In the genomic region with DNA sequence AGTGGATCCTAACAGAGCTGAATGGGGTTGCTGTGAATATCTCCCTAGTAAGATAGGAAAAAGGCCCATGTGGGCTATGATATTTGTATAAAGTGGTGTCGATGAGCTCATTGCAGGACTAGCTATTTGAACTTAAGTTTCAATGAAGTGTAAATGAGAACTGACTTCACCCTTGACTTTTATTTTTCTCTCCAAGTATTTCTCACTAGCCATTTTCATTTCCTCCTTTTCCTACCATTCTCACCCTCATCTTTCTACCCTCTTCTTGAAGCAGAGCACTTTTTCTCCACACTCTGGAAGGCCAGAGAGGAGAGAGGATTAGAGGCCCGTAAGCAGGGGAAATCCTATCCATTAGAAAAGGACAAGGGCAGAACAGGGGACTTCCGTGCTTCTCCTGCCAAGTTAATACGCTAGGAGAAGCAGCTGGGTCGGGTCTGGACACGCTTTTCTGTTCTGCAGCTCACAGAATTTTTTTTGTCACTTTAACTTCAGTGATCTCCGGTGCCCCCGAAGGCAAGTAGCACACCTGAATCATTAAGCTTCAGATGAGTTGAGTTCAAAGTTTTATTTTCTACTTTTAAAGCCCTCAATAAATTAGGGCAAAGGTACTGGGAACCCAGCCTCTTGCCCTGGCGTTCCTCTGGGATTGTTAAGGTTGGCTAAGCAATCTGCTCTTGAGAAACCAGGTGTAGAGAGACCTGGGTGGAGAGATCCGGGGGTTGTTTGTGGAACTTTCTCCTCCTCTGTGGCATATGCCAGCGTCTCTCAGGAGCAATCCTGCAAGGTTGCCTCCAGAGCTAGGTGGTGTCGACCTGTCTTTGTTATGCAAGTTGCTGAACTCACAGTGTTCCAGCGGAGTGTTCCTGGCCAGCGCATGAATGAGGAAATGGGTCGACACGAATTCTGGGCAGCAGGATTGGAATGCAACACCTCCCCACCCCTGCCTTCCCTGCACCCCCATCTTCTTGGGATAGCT, we compare ENCODE assay signal across 8 cellular contexts. TPM values are rescaled to one million over a fixed set of nuclear protein-coding genes. Genes with fewer than 3 reads are reported as not detected.
DNase-seq lines count a peak whose midpoint lies in the region; ATAC-seq and TF ChIP-seq lines count a peak whose summit lies in the region.

No MANE protein-coding gene starts in this region.

- TF ChIP-seq CTCF in GM12865 (IDR thresholded peaks at IDR 0.05; ENCODE audit: insufficient read depth, low read depth, low read length, missing control alignments), result no peak
- no peak for TF ChIP-seq CTCF in endothelial cell (IDR thresholded peaks at IDR 0.05; ENCODE audit: unreplicated experiment)
- TF ChIP-seq CTCF in natural killer cell (IDR thresholded peaks at IDR 0.05), result no peak
- TF ChIP-seq CTCF in omental fat pad (IDR thresholded peaks at IDR 0.05), result no peak

- H3K4me3 Mint-ChIP-seq in endothelial cell (ENCODE audit: unreplicated experiment), result no peak overlapping the region
- H3K4me3 Mint-ChIP-seq in natural killer cell, result peak overlapping the region; percentile 80

- H3K4me1 Mint-ChIP-seq in endothelial cell (ENCODE audit: unreplicated experiment), result peaks cover 28% of the 10 kb centered on the region
- H3K4me1 Mint-ChIP-seq in natural killer cell, result peaks cover 0 to 10% of the 10 kb centered on the region in 2 donors

- DNase-seq in GM12865 (ENCODE audit: low read depth), result peak; percentile 63
- DNase-seq in NAMALWA (ENCODE audit: low spot score), result peak; percentile 48
- DNase-seq in endothelial cell (ENCODE audit: low spot score), result peak; percentile 4
- no peak for DNase-seq in natural killer cell
- no peak for DNase-seq in posterior cingulate gyrus
- no peak for DNase-seq in omental fat pad (ENCODE audit: low spot score)
- DNase-seq in nucleus accumbens (lab: John Stamatoyannopoulos, UW), result no peak

- peak; percentile 40 for ATAC-seq in GM21825 (IDR thresholded peaks at IDR 0.05; ENCODE audit: unreplicated experiment)
- no peak for ATAC-seq in natural killer cell
- ATAC-seq in omental fat pad (ENCODE audit: low FRiP score), result no peak

- no peaks in the 10 kb centered on the region for H3K36me3 Mint-ChIP-seq in endothelial cell (ENCODE audit: low read depth, unreplicated experiment)
- H3K36me3 Mint-ChIP-seq in natural killer cell, result no peaks in the 10 kb centered on the region

- H3K27ac Mint-ChIP-seq in endothelial cell (ENCODE audit: unreplicated experiment), result peak overlapping the region; percentile 22
- peak overlapping the region in 1 of 2 donors; percentile 63 for H3K27ac Mint-ChIP-seq in natural killer cell

- intact Hi-C loops in natural killer cell (cut with micrococcal nuclease), result no loop called here
- intact Hi-C loops in posterior cingulate gyrus (cut with DNase I), result no loop called here

- H3K27me3 Mint-ChIP-seq in endothelial cell (ENCODE audit: unreplicated experiment) (peaks cover 2% of the 10 kb centered on the region), natural killer cell (ENCODE audit: low read depth in 2 of 2) (peaks cover 0 to 2% of the 10 kb centered on the region in 2 donors)

- H3K9me3 Mint-ChIP-seq in endothelial cell (ENCODE audit: unreplicated experiment), result no peaks in the 10 kb centered on the region
- no peaks in the 10 kb centered on the region for H3K9me3 Mint-ChIP-seq in natural killer cell

- peak overlapping the region; percentile 50 for H3K4me3 ChIP-seq in GM12865 (ENCODE audit: low read depth, low read length)

RNA-seq across cellular contexts. Expression of a gene that starts 56.2 kb away (rescaled TPM):
- total RNA-seq in endothelial cell (ENCODE audit: unreplicated experiment) (104 TPM), natural killer cell (100 to 1,000 TPM; 180 to 201 (median 189) TPM), omental fat pad (100 to 1,000 TPM in 1 of 4 donors, 10 to 100 TPM in 3; 70.5 to 135 (median 78.2) TPM)

Comparison
In these comparisons a context has a peak if more than half of its experiments do, and no peak if none do; other contexts are left out.
1. DNase-seq: peak in GM12865 (single experiment), NAMALWA (single experiment) and endothelial cell (single experiment); none in natural killer cell (single experiment), posterior cingulate gyrus (0 of 10), omental fat pad (single experiment) and nucleus accumbens (0 of 56).